In the genomic region with DNA sequence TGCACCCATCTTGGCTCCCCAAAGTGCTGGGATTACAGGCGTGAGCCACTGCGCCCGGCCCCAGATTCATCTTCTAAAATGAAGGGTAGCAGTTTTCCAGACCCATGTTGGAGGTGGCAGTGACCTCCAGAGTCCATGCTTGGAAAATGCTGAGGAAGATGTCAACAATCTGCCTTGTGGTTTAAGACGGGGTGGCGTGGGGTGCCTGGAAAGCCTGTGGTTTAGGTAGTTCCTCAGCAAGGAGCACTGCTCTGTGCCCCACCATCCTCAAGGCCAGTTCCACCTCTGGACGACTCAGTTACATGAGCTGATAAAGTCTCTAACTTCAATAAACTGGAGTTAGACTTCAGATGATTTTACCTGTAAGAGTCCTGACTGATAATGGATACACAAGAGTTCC, we compare ENCODE assay signal across 18 cellular contexts. TPM values are rescaled to one million over a fixed set of nuclear protein-coding genes. Genes with fewer than 3 reads are reported as not detected.
A peak's percentile ranks its signal among the peaks of the same experiment; 100 is the strongest.
DNase-seq lines count a peak whose midpoint lies in the region; ATAC-seq, FAIRE-seq and TF ChIP-seq lines count a peak whose summit lies in the region.
"Had no signal": no experiment of that assay in that cellular context is flagged by ENCODE, and none has a peak within 500 bp of the region (broad histone marks: within the 10 kb centered on the region; RNA-seq: fewer than 3 reads in every experiment).

No MANE protein-coding gene starts in this region.

- TF ChIP-seq POLR2A in K562 (conservative IDR thresholded peaks at IDR 0.05) (no peak), vagina (IDR thresholded peaks at IDR 0.05) (no peak)

- H3K9me3 ChIP-seq in K562 (replicated peaks; ENCODE audit: control insufficient read depth, insufficient read depth, low read depth, low read length) (peaks cover 3% of the 10 kb centered on the region; the same call in 1 of the 2 replicates), vagina (no peaks in the 10 kb centered on the region), endodermal cell (ENCODE audit: control insufficient read depth, low read length) (no peaks in the 10 kb centered on the region)
- H3K9me3 ChIP-seq: body of pancreas, SK-N-SH had no signal

- H3K4me1 Mint-ChIP-seq in endodermal cell, result no peaks in the 10 kb centered on the region

- FAIRE-seq in K562 (lab: Jason Lieb, UNC), result no peak
- FAIRE-seq: HTR-8/SVneo had no signal

- DNase-seq in Right ventricle myocardium superior (peak; percentile 50), Right ventricle myocardium inferior (ENCODE audit: missing footprints) (no peak), K562 (ENCODE audit: extremely low read depth in 1 of 4, low spot score in 3 of 4) (no peak), myocyte (ENCODE audit: low read depth) (peak; percentile 57), vagina (ENCODE audit: extremely low spot score in 2 of 2) (no peak), GM13977 (ENCODE audit: low spot score) (no peak), dedifferentiated amniotic fluid mesenchymal stem cell (ENCODE audit: extremely low spot score) (no peak), endodermal cell (no peak)
- DNase-seq: activated CD8-positive, alpha-beta memory T cell treated with anti-CD3 and anti-CD28 coated beads, Interleukin-2, amount 10 ng/mL, durations not matched to agents 7 days and 5 days; activated gamma-delta T cell treated with Interleukin-2 at 50 U/mL for 16 hours; effector memory CD4-positive, alpha-beta T cell; NCI-H1092 treated with DMSO at 0.1 percent for 48 hours; NCI-H2171 treated with DMSO at 0.1 percent for 48 hours; SK-N-SH had no signal

- no TSS peak for BruUV-seq in K562 (replicated peaks; lab: Mats Ljungman, UMichigan)

- H3K4me3 Mint-ChIP-seq in endodermal cell, result no peak overlapping the region
- H3K4me3 Mint-ChIP-seq: activated CD8-positive, alpha-beta memory T cell treated with anti-CD3 and anti-CD28 coated beads, Interleukin-2, amount 10 ng/mL, durations not matched to agents 7 days and 5 days had no signal

- CTCF ChIA-PET in K562 (lab: Yijun Ruan, JAX; ENCODE audit: low intra/inter-chr PET ratio), result no interaction called here

- no peaks in the 10 kb centered on the region for H3K36me3 Mint-ChIP-seq in endodermal cell (ENCODE audit: low read depth)

- no peak for TF ChIP-seq EP300 in K562 (IDR thresholded peaks at IDR 0.05; ENCODE audit: low read length)

- no peaks in the 10 kb centered on the region; a peak in 2 of 5 replicates for H3K4me1 ChIP-seq in K562 (replicated peaks in 1 of 2; ENCODE audit: control insufficient read depth in 2 of 2, insufficient read depth in 2 of 2, low read length in 2 of 2)
- no peaks in the 10 kb centered on the region for H3K4me1 ChIP-seq in vagina
- no peaks in the 10 kb centered on the region for H3K4me1 ChIP-seq in endodermal cell (ENCODE audit: control insufficient read depth, insufficient read depth, low read length)
- H3K4me1 ChIP-seq: body of pancreas, foreskin keratinocyte, parathyroid adenoma had no signal

- no peak overlapping the region for H3K9ac ChIP-seq in K562 (ENCODE audit: insufficient read depth in 1 of 2, low read depth in 2 of 2, low read length in 2 of 2)
- no peak overlapping the region for H3K9ac ChIP-seq in endodermal cell (ENCODE audit: extremely low read depth, low read length, poor library complexity, severe bottlenecking)
- H3K9ac ChIP-seq: parathyroid adenoma, SK-N-SH had no signal

- H3K79me2 ChIP-seq in K562 (ENCODE audit: control insufficient read depth, insufficient read depth, low read length), result no peaks in the 10 kb centered on the region
- H3K79me2 ChIP-seq: parathyroid adenoma had no signal

- H3K27me3 Mint-ChIP-seq in endodermal cell (ENCODE audit: insufficient read depth), result no peaks in the 10 kb centered on the region
- H3K27me3 Mint-ChIP-seq: activated CD8-positive, alpha-beta memory T cell treated with anti-CD3 and anti-CD28 coated beads, Interleukin-2, amount 10 ng/mL, durations not matched to agents 7 days and 5 days had no signal

- H3K4me3 ChIP-seq in K562, result no peak overlapping the region
- H3K4me3 ChIP-seq in vagina, result no peak overlapping the region
- H3K4me3 ChIP-seq in endodermal cell (ENCODE audit: low read length), result no peak overlapping the region
- H3K4me3 ChIP-seq: body of pancreas had no signal

- POLR2A ChIA-PET in K562 (lab: Yijun Ruan, JAX), result no interaction called here

- no peaks in the 10 kb centered on the region for H3K36me3 ChIP-seq in K562 (ENCODE audit: control insufficient read depth, insufficient read depth, low read length)
- peaks cover 0 to 4% of the 10 kb centered on the region in 2 donors for H3K36me3 ChIP-seq in vagina
- H3K36me3 ChIP-seq in endodermal cell (ENCODE audit: control insufficient read depth, insufficient read depth, low read length), result no peaks in the 10 kb centered on the region

- intact Hi-C loops in Right ventricle myocardium superior (cut with DNase I), result no loop called here
- intact Hi-C loops in Right ventricle myocardium inferior (cut with DNase I), result no loop called here
- intact Hi-C loops in K562 (cut with micrococcal nuclease), result no loop called here
- intact Hi-C loops in vagina (cut with DNase I), result loop anchor here (5.0 kb wide), 1 partner anchor 434 kb away; no protein-coding TSS in a partner anchor

- TF ChIP-seq RAD21 in K562 (CRISPR knock-in tag; conservative IDR thresholded peaks at IDR 0.05 in 1 of 2, IDR thresholded peaks at IDR 0.05 in 1 of 2), result no peak

- H3K27ac ChIP-seq in K562 (ENCODE audit: extremely low read depth, low read depth, low read length) (no peak overlapping the region), vagina (peak overlapping the region; percentile 75), endodermal cell (ENCODE audit: low read depth, low read length) (no peak overlapping the region)
- H3K27ac ChIP-seq: foreskin keratinocyte, parathyroid adenoma had no signal

- H4K20me1 ChIP-seq in K562 (replicated peaks; ENCODE audit: control insufficient read depth, insufficient read depth, low read length), result no peaks in the 10 kb centered on the region

- H3K9me3 Mint-ChIP-seq in endodermal cell, result peaks cover 2% of the 10 kb centered on the region

- H3K9me1 ChIP-seq in K562 (ENCODE audit: control insufficient read depth, insufficient read depth, low read length), result no peaks in the 10 kb centered on the region

- 25% methylated on average over 6 of the region's 6 CpGs for WGBS in K562 (ENCODE audit: insufficient coverage, low coverage, missing lambda C conversion rate)
- 90 to 93% methylated on average over 3 to 6 of the region's 6 CpGs for WGBS in endodermal cell (ENCODE audit: insufficient coverage in 1 of 2, insufficient read length in 1 of 2), 2 experiments

- in situ Hi-C loops in K562 (cut with MboI) (loop anchor here (25.0 kb wide), 1 partner anchor 561 kb away; a partner anchor contains a TSS), GM13977 (cut with MboI; ENCODE audit: low pct_unique_long_range_greater_than_20kb, low sequenced_read_pairs, unreplicated experiment) (loop anchor here (25.0 kb wide), 1 partner anchor 811 kb away; no protein-coding TSS in a partner anchor)

- H3K27ac Mint-ChIP-seq in endodermal cell, result no peak overlapping the region
- H3K27ac Mint-ChIP-seq: activated CD8-positive, alpha-beta memory T cell treated with anti-CD3 and anti-CD28 coated beads, Interleukin-2, amount 10 ng/mL, durations not matched to agents 7 days and 5 days had no signal

- TF ChIP-seq CTCF in K562 (IDR thresholded peaks at IDR 0.05 in 2 of 3, conservative IDR thresholded peaks at IDR 0.05 in 1 of 3; ENCODE audit: insufficient read depth in 2 of 3, low read depth in 1 of 3, low read length in 3 of 3), result no peak
- no peak for TF ChIP-seq CTCF in vagina (IDR thresholded peaks at IDR 0.05)
- no peak for TF ChIP-seq CTCF in GM13977 (IDR thresholded peaks at IDR 0.05; ENCODE audit: extremely low read depth, insufficient read depth, missing control alignments)
- no peak for TF ChIP-seq CTCF in endodermal cell (conservative IDR thresholded peaks at IDR 0.05)

- H3K4me2 ChIP-seq in K562 (ENCODE audit: insufficient read depth, low read length), result no peak overlapping the region
- H3K4me2 ChIP-seq: SK-N-SH had no signal

- ATAC-seq in Right ventricle myocardium superior (ENCODE audit: poor library complexity) (no peak), Right ventricle myocardium inferior (no peak), K562 (peak; percentile 24; the same call in 1 of the 3 replicates)
- ATAC-seq: activated CD8-positive, alpha-beta memory T cell treated with anti-CD3 and anti-CD28 coated beads, Interleukin-2, amount 10 ng/mL, durations not matched to agents 7 days and 5 days had no signal

- H2AFZ ChIP-seq in K562 (ENCODE audit: low read depth, low read length), result 0 out of 2 replicates have a peak overlapping the region, but pooled peaks have one; percentile 3
- H2AFZ ChIP-seq: parathyroid adenoma had no signal

- H3K27me3 ChIP-seq in K562 (ENCODE audit: control insufficient read depth in 2 of 2, insufficient read depth in 2 of 2, low read length in 2 of 2) (peaks cover 0 to 8% of the 10 kb centered on the region in 2 experiments; a peak in 2 of 5 replicates), vagina (no peaks in the 10 kb centered on the region), endodermal cell (ENCODE audit: control insufficient read depth, insufficient read depth, low read length, poor library complexity, severe bottlenecking) (no peaks in the 10 kb centered on the region)
- H3K27me3 ChIP-seq: body of pancreas, foreskin keratinocyte had no signal

RNA-seq across cellular contexts. Expression of a gene that starts 48.6 kb away (rescaled TPM):
- 5.0 TPM for total RNA-seq in Right ventricle myocardium superior
- total RNA-seq in Right ventricle myocardium inferior, result 6.2 TPM
- 4.1 and 12.3 TPM in 2 replicates for total RNA-seq in K562 (2011; cell fraction: chromatin; rRNA removed; ENCODE audit: low replicate concordance)
- 1.8 and 4.9 TPM in 2 replicates for total RNA-seq in K562 (2011; cell fraction: nucleolus; rRNA removed)
- total RNA-seq in K562 (2011; cell fraction: nucleoplasm; rRNA removed), result 3.2 and 8.5 TPM in 2 replicates
- total RNA-seq in K562 (2014; rRNA removed), result 1.4 and 2.1 TPM in 2 replicates
- 4.2 and 4.3 TPM in 2 replicates for total RNA-seq in K562 (2014; rRNA removed; fragmentation: Illumina TruSeq; extraction: Trizol)
- total RNA-seq in K562 (2015; rRNA removed; fragmentation: Illumina TruSeq; extraction: Trizol), result 2.7 TPM in 2 replicates
- 2.9 and 4.2 TPM in 2 replicates for total RNA-seq in K562 (2021)
- 1.3 and 2.7 TPM in 2 replicates for polyA plus RNA-seq in K562 (2011; rRNA removed)
- 1.2 and 2.0 TPM in 2 replicates for polyA plus RNA-seq in K562 (2011; cell fraction: cytosol; rRNA removed)
- 0.27 and 0.58 TPM in 2 replicates for polyA plus RNA-seq in K562 (2011; cell fraction: nucleus; rRNA removed)
- 3.1 and 5.9 TPM in 2 replicates for polyA plus RNA-seq in K562 (2012)
- polyA plus RNA-seq in K562 (2014; fragmentation: Illumina TruSeq; extraction: Trizol), result 2.9 and 3.3 TPM in 2 replicates
- polyA plus RNA-seq in K562 (2014; fragmentation: Nextera tagmentation; extraction: Ambion mirVana), result 1 to 10 TPM; 1.5 to 2.0 TPM
- polyA plus RNA-seq in K562 (2014; rRNA removed), result 2.2 and 2.7 TPM in 2 replicates
- 1.7 and 4.0 TPM in 2 replicates for polyA minus RNA-seq in K562 (2011; rRNA and poly(A)+ RNA removed)
- 0.64 and 3.0 TPM in 2 replicates for polyA minus RNA-seq in K562 (2011; cell fraction: cytosol; rRNA and poly(A)+ RNA removed)
- 0.22 and 2.4 TPM in 2 replicates for polyA minus RNA-seq in K562 (2011; cell fraction: nucleus; rRNA and poly(A)+ RNA removed)
- 5.6 and 10.6 TPM in 2 replicates for total RNA-seq in myocyte
- 31.0 TPM for polyA plus RNA-seq in myocyte (2012)
- 18.9 TPM for total RNA-seq in vagina
- total RNA-seq in endodermal cell, result 1 to 10 TPM in 1 of 2 donors, under 1 TPM in 1; 0.91 to 1.3 TPM
- polyA plus RNA-seq in endodermal cell (2013, experiment 1 of 2), result 3.5 TPM
- polyA plus RNA-seq in endodermal cell (2013, experiment 2 of 2), result 3.1 TPM

Comparison
In these comparisons a context has a peak if more than half of its experiments do, and no peak if none do; other contexts are left out.
1. DNase-seq: peak in Right ventricle myocardium superior (single experiment) and myocyte (single experiment); none in Right ventricle myocardium inferior (single experiment), K562 (0 of 4), vagina (0 of 2), GM13977 (single experiment), dedifferentiated amniotic fluid mesenchymal stem cell (single experiment) and endodermal cell (single experiment).